In genomic region chr12:11779286-11779685, GRCh38 we compare ENCODE assay signal across 1 cellular context.
TF ChIP-seq lines count a peak whose summit lies in the region.

No MANE protein-coding gene starts in this region.

TF ChIP-seq in GM12878, 131 proteins besides CTCF, POLR2A, EP300 and RAD21 (continued from another document and continues in another):
- TF ChIP-seq MLLT1 (IDR thresholded peaks at IDR 0.05) (no peak; the same call in 1 of the 2 replicates), STAT1 (conservative IDR thresholded peaks at IDR 0.05) (no peak), MEF2A (IDR thresholded peaks at IDR 0.05; ENCODE audit: insufficient read depth, low read depth, low read length) (peak; percentile 97), HDAC6 (IDR thresholded peaks at IDR 0.05; ENCODE audit: unreplicated experiment) (no peak), NR2F1 (conservative IDR thresholded peaks at IDR 0.05) (no peak), CHD1 (IDR thresholded peaks at IDR 0.05; ENCODE audit: low read depth, low read length) (no peak), NFYA (IDR thresholded peaks at IDR 0.05; ENCODE audit: borderline replicate concordance, low read depth, low read length) (no peak), HSF1 (IDR thresholded peaks at IDR 0.05; ENCODE audit: low read depth, low read length) (no peak), GABPA (IDR thresholded peaks at IDR 0.05; ENCODE audit: low read depth) (no peak), SMAD1 (IDR thresholded peaks at IDR 0.05; ENCODE audit: low read depth, partially characterized antibody) (no peak), ATF3 (IDR thresholded peaks at IDR 0.05; ENCODE audit: borderline replicate concordance, extremely low read depth, low read depth, low read length) (no peak), EGR1 (IDR thresholded peaks at IDR 0.05; ENCODE audit: borderline replicate concordance in 1 of 2, low read depth in 2 of 2, low read length in 2 of 2) (no peak), IRF4 (IDR thresholded peaks at IDR 0.05; ENCODE audit: low read depth, low read length) (peak; percentile 66; the same call in 1 of the 2 replicates), CREM (IDR thresholded peaks at IDR 0.05; ENCODE audit: low read depth) (peak; percentile 91), PRDM15 (CRISPR knock-in tag; IDR thresholded peaks at IDR 0.05) (no peak), BCL11A (IDR thresholded peaks at IDR 0.05; ENCODE audit: low read depth, low read length) (peak; percentile 73), TCF3 (IDR thresholded peaks at IDR 0.05; ENCODE audit: borderline replicate concordance, insufficient read depth, low read depth, low read length) (no peak), USF2 (IDR thresholded peaks at IDR 0.05; ENCODE audit: borderline replicate concordance, low read depth, low read length) (no peak), CBX5 (IDR thresholded peaks at IDR 0.05; ENCODE audit: low read depth) (no peak), SMAD5 (IDR thresholded peaks at IDR 0.05; ENCODE audit: low read depth) (no peak), BCLAF1 (IDR thresholded peaks at IDR 0.05) (no peak), ZNF274 (IDR thresholded peaks at IDR 0.05; ENCODE audit: insufficient read depth, insufficient read length) (no peak), ATF7 (IDR thresholded peaks at IDR 0.05; ENCODE audit: low read depth) (peak; percentile 77), NR2C1 (IDR thresholded peaks at IDR 0.05) (no peak), CEBPB (IDR thresholded peaks at IDR 0.05; ENCODE audit: borderline replicate concordance in 1 of 2, low read depth in 2 of 2, low read length in 2 of 2) (peak in 1 of 2 experiments; percentile 50; a peak in 1 of 4 replicates), IRF5 (IDR thresholded peaks at IDR 0.05; ENCODE audit: borderline replicate concordance) (no peak), TARDBP (IDR thresholded peaks at IDR 0.05; ENCODE audit: borderline replicate concordance) (no peak), EED (IDR thresholded peaks at IDR 0.05; ENCODE audit: low read depth) (peak; percentile 97), E2F4 (IDR thresholded peaks at IDR 0.05; ENCODE audit: low read depth, low read length) (no peak), POLR2AphosphoS5 (IDR thresholded peaks at IDR 0.05; ENCODE audit: low read length) (no peak), MYC (IDR thresholded peaks at IDR 0.05; ENCODE audit: insufficient read depth, insufficient read length, insufficient replicate concordance, low read length, severe bottlenecking) (no peak), IKZF1 (conservative IDR thresholded peaks at IDR 0.05) (peak; percentile 90), SIX5 (IDR thresholded peaks at IDR 0.05; ENCODE audit: low read depth, low read length, severe bottlenecking) (no peak), SRF (IDR thresholded peaks at IDR 0.05; ENCODE audit: low read depth in 2 of 2, low read length in 2 of 2) (no peak), RB1 (IDR thresholded peaks at IDR 0.05; ENCODE audit: borderline replicate concordance) (no peak), PKNOX1 (IDR thresholded peaks at IDR 0.05) (no peak), NKRF (conservative IDR thresholded peaks at IDR 0.05) (no peak), TCF7 (IDR thresholded peaks at IDR 0.05; ENCODE audit: borderline replicate concordance) (peak; percentile 91), NBN (IDR thresholded peaks at IDR 0.05) (no peak), STAT3 (IDR thresholded peaks at IDR 0.05; ENCODE audit: low read depth, low read length) (no peak; the same call in 1 of the 2 replicates), FOXM1 (IDR thresholded peaks at IDR 0.05; ENCODE audit: low read depth, low read length) (peak; percentile 84; the same call in 1 of the 2 replicates), YBX1 (IDR thresholded peaks at IDR 0.05) (no peak)
